23 cellular contexts compared by ENCODE assay signal in genomic region chr2:154187948-154188347, GRCh38.
"Had no signal": no experiment of that assay in that cellular context is flagged by ENCODE, and none has a peak within 500 bp of the region (broad histone marks: within the 10 kb centered on the region; RNA-seq: fewer than 3 reads in every experiment).

No MANE protein-coding gene starts in this region.

- H3K36me3 ChIP-seq: left ventricle myocardium inferior, ovary, right atrium auricular region, right lobe of liver, tibial nerve, uterus had no signal

- H3K9me3 Mint-ChIP-seq: type B pancreatic cell had no signal

- H3K4me1 ChIP-seq: left ventricle myocardium inferior, right atrium auricular region, right lobe of liver, tibial nerve, uterus had no signal

- H3K27ac Mint-ChIP-seq: mesothelial cell of epicardium; naive B cell; natural killer cell; progenitor cell of endocrine pancreas; stimulated activated memory B cell treated with anti-CD40 and anti-IgM and Interleukin-4, amounts not matched to agents 10 μg/mL and 1 μg/mL and 100 μg/mL, for 72 hours; stimulated activated naive CD8-positive, alpha-beta T cell treated with anti-CD3 and anti-CD28 coated beads, Interleukin-15, amount 100 ng/mL, for 72 hours; type B pancreatic cell had no signal

- H3K27me3 Mint-ChIP-seq: naive B cell; progenitor cell of endocrine pancreas; stimulated activated memory B cell treated with anti-CD40 and anti-IgM and Interleukin-4, amounts not matched to agents 10 μg/mL and 1 μg/mL and 100 μg/mL, for 72 hours; stimulated activated naive CD8-positive, alpha-beta T cell treated with anti-CD3 and anti-CD28 coated beads, Interleukin-15, amount 100 ng/mL, for 72 hours; type B pancreatic cell had no signal

- H3K4me3 ChIP-seq: left ventricle myocardium inferior, lung, ovary, right atrium auricular region, right lobe of liver, smooth muscle cell, tibial nerve, uterus had no signal

- H3K27me3 ChIP-seq: ovary, right atrium auricular region, right lobe of liver, tibial nerve, uterus had no signal

- H3K36me3 Mint-ChIP-seq: naive B cell; stimulated activated memory B cell treated with anti-CD40 and anti-IgM and Interleukin-4, amounts not matched to agents 10 μg/mL and 1 μg/mL and 100 μg/mL, for 72 hours; type B pancreatic cell had no signal

- H3K4me2 ChIP-seq: smooth muscle cell had no signal

- H3K9me3 ChIP-seq: ovary, right lobe of liver had no signal

- DNase-seq: islet precursor cell; left ventricle myocardium inferior; mesendoderm; naive B cell; natural killer cell; ovary; right lobe of liver; stimulated activated CD4-positive, alpha-beta T cell treated with anti-CD3 and anti-CD28 coated beads, Interleukin-1b, Interleukin-23, amount 100 ng/mL, for 48 hours; stimulated activated CD4-positive, alpha-beta T cell treated with anti-CD3 and anti-CD28 coated beads, Interleukin-2, amount 100 ng/mL, for 48 hours; stimulated activated CD4-positive, alpha-beta T cell treated with anti-CD3 and anti-CD28 coated beads, Interleukin-4, amount 100 ng/mL, for 4 hours; stimulated activated CD8-positive, alpha-beta memory T cell treated with anti-CD3 and anti-CD28 coated beads, Interleukin-4, amount 100 ng/mL, for 48 hours; stimulated activated naive CD4-positive, alpha-beta T cell treated with Interleukin-2 at 50 U/mL for 16 hours; stimulated activated naive CD8-positive, alpha-beta T cell treated with anti-CD3 and anti-CD28 coated beads, Interleukin-15, amount 100 ng/mL, for 72 hours; substantia nigra; uterus had no signal

- H3K4me3 Mint-ChIP-seq: mesothelial cell of epicardium; naive B cell; natural killer cell; stimulated activated memory B cell treated with anti-CD40 and anti-IgM and Interleukin-4, amounts not matched to agents 10 μg/mL and 1 μg/mL and 100 μg/mL, for 72 hours; stimulated activated naive CD8-positive, alpha-beta T cell treated with anti-CD3 and anti-CD28 coated beads, Interleukin-15, amount 100 ng/mL, for 72 hours; type B pancreatic cell had no signal

- ATAC-seq: natural killer cell; right lobe of liver; stimulated activated memory B cell treated with anti-CD40 and anti-IgM and Interleukin-4, amounts not matched to agents 10 μg/mL and 1 μg/mL and 100 μg/mL, for 72 hours; stimulated activated naive CD8-positive, alpha-beta T cell treated with anti-CD3 and anti-CD28 coated beads, Interleukin-15, amount 100 ng/mL, for 72 hours had no signal

- H3K27ac ChIP-seq: left ventricle myocardium inferior, ovary, right atrium auricular region, right lobe of liver, tibial nerve, uterus had no signal

- H3K4me1 Mint-ChIP-seq: mesothelial cell of epicardium; naive B cell; natural killer cell; stimulated activated memory B cell treated with anti-CD40 and anti-IgM and Interleukin-4, amounts not matched to agents 10 μg/mL and 1 μg/mL and 100 μg/mL, for 72 hours; stimulated activated naive CD8-positive, alpha-beta T cell treated with anti-CD3 and anti-CD28 coated beads, Interleukin-15, amount 100 ng/mL, for 72 hours had no signal
